9 cellular contexts compared by ENCODE assay signal in genomic region chr16:69772560-69773254, GRCh38. TPM values are rescaled to one million over a fixed set of nuclear protein-coding genes. Genes with fewer than 3 reads are reported as not detected.
DNase-seq lines count a peak whose midpoint lies in the region; FAIRE-seq and TF ChIP-seq lines count a peak whose summit lies in the region.
"Had no signal": no experiment of that assay in that cellular context is flagged by ENCODE, and none has a peak within 500 bp of the region (broad histone marks: within the 10 kb centered on the region; RNA-seq: fewer than 3 reads in every experiment).

No MANE protein-coding gene starts in this region.

- intact Hi-C loops in left ventricle myocardium inferior (cut with micrococcal nuclease), result no loop called here
- intact Hi-C loops in esophagus squamous epithelium (cut with DNase I), result no loop called here

- H2AFZ ChIP-seq in astrocyte (ENCODE audit: low read depth, low read length), result no peak overlapping the region
- H2AFZ ChIP-seq: parathyroid adenoma had no signal

- H3K56ac ChIP-seq in mesendoderm (ENCODE audit: low read length), result no peak overlapping the region

- no peak overlapping the region for H2BK15ac ChIP-seq in mesendoderm (replicated peaks; ENCODE audit: low read depth)

- no peak for TF ChIP-seq POLR2A in esophagus squamous epithelium (IDR thresholded peaks at IDR 0.05)

- H3K9ac ChIP-seq in astrocyte (ENCODE audit: low read length) (no peak overlapping the region), mesendoderm (ENCODE audit: low read length) (no peak overlapping the region)
- H3K9ac ChIP-seq: parathyroid adenoma had no signal

- H3K36me3 ChIP-seq in HEK293 (ENCODE audit: control insufficient read depth in 2 of 2, insufficient read depth in 1 of 2, low read length in 2 of 2) (no peaks in the 10 kb centered on the region; a peak in 1 of 3 replicates), astrocyte (ENCODE audit: insufficient read depth, low read length) (no peaks in the 10 kb centered on the region), mesendoderm (ENCODE audit: control insufficient read depth, insufficient read depth, low read length) (no peaks in the 10 kb centered on the region), left ventricle myocardium inferior (peaks cover 4% of the 10 kb centered on the region), esophagus squamous epithelium (peaks cover 0 to 15% (median 0%) of the 10 kb centered on the region in 3 donors)

- POLR2A ChIA-PET in HEK293 (lab: Yijun Ruan, JAX), result interaction anchor here (1.0 kb wide), 1 partner anchor 18 kb away, joined by 3 read pairs; the partner anchor contains the start of gene NOB1

- no peak overlapping the region for H4K5ac ChIP-seq in mesendoderm (ENCODE audit: low read length)

- H3K4me1 ChIP-seq in HEK293 (ENCODE audit: control insufficient read depth, insufficient read depth, low read length), result no peaks in the 10 kb centered on the region
- peaks cover 2% of the 10 kb centered on the region for H3K4me1 ChIP-seq in astrocyte (ENCODE audit: insufficient read depth, low read length)
- H3K4me1 ChIP-seq in mesendoderm (ENCODE audit: control insufficient read depth, low read depth, low read length), result no peaks in the 10 kb centered on the region
- H3K4me1 ChIP-seq in left ventricle myocardium inferior, result peaks cover 20% of the 10 kb centered on the region
- H3K4me1 ChIP-seq in esophagus squamous epithelium, result peaks cover 0 to 26% (median 4%) of the 10 kb centered on the region in 3 donors
- H3K4me1 ChIP-seq: parathyroid adenoma had no signal

- no CpG with 5 or more reads among the region's 9 CpGs for WGBS in mesendoderm (ENCODE audit: extremely low coverage, insufficient coverage, low lambda C conversion rate)
- WGBS in esophagus squamous epithelium, 2 donors, result 39 to 63% methylated on average over 9 of the region's 9 CpGs

- H2AK5ac ChIP-seq in mesendoderm (ENCODE audit: low read length), result no peak overlapping the region

- H3K4me2 ChIP-seq in astrocyte (ENCODE audit: low read length), result peak overlapping the region; percentile 47
- no peak overlapping the region for H3K4me2 ChIP-seq in mesendoderm (ENCODE audit: low read length)

- TF ChIP-seq CTCF in HEK293 (tag by site-specific recombination; IDR thresholded peaks at IDR 0.05), result no peak
- no peak for TF ChIP-seq CTCF in astrocyte (IDR thresholded peaks at IDR 0.05; ENCODE audit: insufficient read depth, low read depth, low read length)
- TF ChIP-seq CTCF in left ventricle myocardium inferior (IDR thresholded peaks at IDR 0.05; ENCODE audit: borderline replicate concordance), result no peak
- no peak for TF ChIP-seq CTCF in esophagus squamous epithelium (IDR thresholded peaks at IDR 0.05)

- H2BK120ac ChIP-seq in mesendoderm (ENCODE audit: low read depth, low read length), result no peak overlapping the region

- H4K8ac ChIP-seq in mesendoderm (ENCODE audit: low read depth, low read length), result no peak overlapping the region

- H3K79me2 ChIP-seq in astrocyte (ENCODE audit: insufficient read depth, low read length), result peaks cover 48% of the 10 kb centered on the region
- H3K79me2 ChIP-seq in mesendoderm (ENCODE audit: control insufficient read depth, insufficient read depth, low read length), result peaks cover 5% of the 10 kb centered on the region

- H3K9me3 Mint-ChIP-seq in astrocyte (ENCODE audit: unreplicated experiment), result peaks cover 5% of the 10 kb centered on the region

- peaks cover 8% of the 10 kb centered on the region for H3K36me3 Mint-ChIP-seq in astrocyte (ENCODE audit: low read depth, unreplicated experiment)

- no peaks in the 10 kb centered on the region for H3K27me3 Mint-ChIP-seq in astrocyte (ENCODE audit: low read depth, unreplicated experiment)

- H3K79me1 ChIP-seq in mesendoderm (ENCODE audit: low read length), result peaks cover 15% of the 10 kb centered on the region

- H3K4ac ChIP-seq in mesendoderm (ENCODE audit: low read depth, low read length), result no peak overlapping the region

- no peaks in the 10 kb centered on the region for H3K9me3 ChIP-seq in HEK293 (ENCODE audit: control insufficient read depth, insufficient read depth, low read depth, low read length)
- H3K9me3 ChIP-seq in astrocyte (ENCODE audit: insufficient read depth, low read depth, low read length), result no peaks in the 10 kb centered on the region
- peaks cover 14% of the 10 kb centered on the region for H3K9me3 ChIP-seq in left ventricle myocardium inferior (replicated peaks)
- peaks cover 0 to 7% (median 0%) of the 10 kb centered on the region in 3 donors for H3K9me3 ChIP-seq in esophagus squamous epithelium

- H3K27me3 ChIP-seq in astrocyte (ENCODE audit: insufficient read depth, low read length) (no peaks in the 10 kb centered on the region), mesendoderm (ENCODE audit: insufficient read depth, low read length, poor library complexity) (no peaks in the 10 kb centered on the region), left ventricle myocardium inferior (ENCODE audit: low read depth) (no peaks in the 10 kb centered on the region), esophagus squamous epithelium (no peaks in the 10 kb centered on the region)

- no peak for FAIRE-seq in astrocyte (lab: Jason Lieb, UNC)

- no peak overlapping the region for H3K18ac ChIP-seq in mesendoderm (ENCODE audit: low read length)

- H3K23ac ChIP-seq in mesendoderm (ENCODE audit: low read length), result no peak overlapping the region

- CTCF ChIA-PET in HEK293 (lab: Yijun Ruan, JAX), result interaction anchor here (0.5 to 1.0 kb wide), 2 partner anchors 9 to 11 kb away, joined by 3 to 4 read pairs; partner anchors contain the start of gene WWP2

- H3K4me1 Mint-ChIP-seq in astrocyte (ENCODE audit: low read depth, unreplicated experiment), result peaks cover 9% of the 10 kb centered on the region

- peaks cover 30% of the 10 kb centered on the region for H4K20me1 ChIP-seq in astrocyte (ENCODE audit: insufficient read depth, low read length)

- no peak overlapping the region for H3K4me3 Mint-ChIP-seq in astrocyte (ENCODE audit: unreplicated experiment)

- H3K27ac Mint-ChIP-seq in astrocyte (ENCODE audit: unreplicated experiment), result no peak overlapping the region

- H3K4me3 ChIP-seq in HEK293 (ENCODE audit: low read depth, low read length) (no peak overlapping the region), astrocyte (ENCODE audit: insufficient read depth, low read depth, low read length) (no peak overlapping the region), mesendoderm (ENCODE audit: low read length) (no peak overlapping the region), left ventricle myocardium inferior (no peak overlapping the region), esophagus squamous epithelium (no peak overlapping the region)

- H2BK5ac ChIP-seq in mesendoderm (ENCODE audit: low read length), result no peak overlapping the region

- DNase-seq in AG08396 (ENCODE audit: low spot score) (peak; percentile 22), astrocyte (ENCODE audit: low read depth) (no peak), mesendoderm (peak; percentile 81), midbrain (lab: John Stamatoyannopoulos, UW) (no peak), left ventricle myocardium inferior (no peak), esophagus squamous epithelium (lab: John Stamatoyannopoulos, UW) (no peak)
- DNase-seq in effector CD4-positive, alpha-beta T cell, result no peak

- H3K27ac ChIP-seq in HEK293 (ENCODE audit: extremely low read depth, low read depth, low read length) (no peak overlapping the region), astrocyte (ENCODE audit: low read depth, low read length) (no peak overlapping the region), mesendoderm (ENCODE audit: low read depth, low read length) (no peak overlapping the region), left ventricle myocardium inferior (replicated peaks) (no peak overlapping the region), esophagus squamous epithelium (no peak overlapping the region)
- H3K27ac ChIP-seq: parathyroid adenoma had no signal

TF ChIP-seq in HEK293, 187 proteins besides CTCF, POLR2A, EP300 and RAD21:
- no peak for TF ChIP-seq SETDB1 (IDR thresholded peaks at IDR 0.05; ENCODE audit: insufficient read length, low read length)
- TF ChIP-seq ZNF626 (tag by site-specific recombination; IDR thresholded peaks at IDR 0.05), result no peak
- 0 out of 2 replicates have a peak, but pooled peaks have one; percentile 28 for TF ChIP-seq KLF9 (tag by site-specific recombination; IDR thresholded peaks at IDR 0.05; ENCODE audit: low read depth)
- TF ChIP-seq ZNF292 (tag by site-specific recombination; IDR thresholded peaks at IDR 0.05; ENCODE audit: borderline replicate concordance, low read depth), result no peak
- no peak for TF ChIP-seq MYNN (tag by site-specific recombination; IDR thresholded peaks at IDR 0.05; ENCODE audit: borderline replicate concordance)

RNA-seq across cellular contexts. Expression of gene WWP2, which starts 10.6 kb away (rescaled TPM):
- total RNA-seq in astrocyte (26.4 and 28.7 TPM in 2 replicates), left ventricle myocardium inferior (21.3 TPM), esophagus squamous epithelium (10 to 100 TPM; 23.4 to 32.8 (median 29.6) TPM)
- 21.3 TPM for polyA plus RNA-seq in mesendoderm (2013, experiment 1 of 2)
- 21.9 TPM for polyA plus RNA-seq in mesendoderm (2013, experiment 2 of 2)

RNA-seq across cellular contexts. Expression of gene NOB1, which starts 18.0 kb away (rescaled TPM):
- total RNA-seq in astrocyte (41.9 and 46.0 TPM in 2 replicates), left ventricle myocardium inferior (14.7 TPM), esophagus squamous epithelium (10 to 100 TPM; 34.4 to 55.1 (median 45.2) TPM)
- 89.9 TPM for polyA plus RNA-seq in mesendoderm (2013, experiment 1 of 2)
- 90.7 TPM for polyA plus RNA-seq in mesendoderm (2013, experiment 2 of 2)

RNA-seq across cellular contexts. Expression of gene NQO1, which starts 46.3 kb away (rescaled TPM):
- 61.0 and 74.5 TPM in 2 replicates for total RNA-seq in astrocyte
- 95.1 TPM for polyA plus RNA-seq in mesendoderm (2013, experiment 1 of 2)
- polyA plus RNA-seq in mesendoderm (2013, experiment 2 of 2), result 96.0 TPM
- 22.7 TPM for total RNA-seq in left ventricle myocardium inferior
- 100 to 1,000 TPM; 152 to 442 (median 247) TPM for total RNA-seq in esophagus squamous epithelium

Comparison
In these comparisons a context has a peak if more than half of its experiments do, and no peak if none do; other contexts are left out.
1. DNase-seq: peak in AG08396 (single experiment) and mesendoderm (single experiment); none in astrocyte (single experiment), midbrain (single experiment), effector CD4-positive, alpha-beta T cell (single experiment), left ventricle myocardium inferior (single experiment) and esophagus squamous epithelium (single experiment).